In the genomic region with DNA sequence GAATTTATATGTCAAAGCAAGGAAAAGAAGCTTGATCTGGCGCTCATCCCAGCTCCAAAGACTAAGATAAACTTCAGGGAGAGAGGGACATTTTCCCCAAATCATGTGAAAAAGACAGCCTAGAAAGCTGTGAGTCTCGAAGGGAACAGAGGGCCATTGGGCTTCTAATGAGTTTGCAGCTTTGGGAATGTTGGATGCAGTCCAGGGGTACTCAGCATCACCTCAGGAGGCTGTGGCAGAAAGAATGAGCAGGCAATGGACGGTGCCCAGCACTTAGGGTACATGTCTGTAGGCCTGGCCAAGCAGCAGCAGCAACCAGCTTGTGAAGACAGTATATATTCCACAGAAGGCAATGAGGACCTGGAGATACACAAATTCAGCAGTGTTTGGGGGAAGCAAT, we compare ENCODE assay signal across 26 cellular contexts. TPM values are rescaled to one million over a fixed set of nuclear protein-coding genes. Genes with fewer than 3 reads are reported as not detected.
DNase-seq lines count a peak whose midpoint lies in the region; ATAC-seq and TF ChIP-seq lines count a peak whose summit lies in the region.
"Had no signal": no experiment of that assay in that cellular context is flagged by ENCODE, and none has a peak within 500 bp of the region (broad histone marks: within the 10 kb centered on the region; RNA-seq: fewer than 3 reads in every experiment).

No MANE protein-coding gene starts in this region.

- no peak overlapping the region for H3K4me3 ChIP-seq in right cardiac atrium (ENCODE audit: low read length)
- H3K4me3 ChIP-seq: K562, MG63 had no signal

- intact Hi-C loops in right cardiac atrium (cut with DNase I): no loop called here

- H3K27me3 Mint-ChIP-seq in mesothelial cell of epicardium (ENCODE audit: low read depth): peaks cover 16% of the 10 kb centered on the region

- H3K27me3 ChIP-seq in right cardiac atrium (ENCODE audit: control insufficient read depth, insufficient read depth): no peaks in the 10 kb centered on the region

- no peaks in the 10 kb centered on the region for H3K9me3 Mint-ChIP-seq in mesothelial cell of epicardium
- H3K9me3 Mint-ChIP-seq: CD8-positive, alpha-beta T cell; H9; T-cell; T-helper 2 cell treated with Interferon-gamma antibody and Interleukin-4, amounts not matched to agents 5 μg/mL and 100 μg/mL, for 36 hours had no signal

- no peak overlapping the region for H3K27ac Mint-ChIP-seq in mesothelial cell of epicardium
- H3K27ac Mint-ChIP-seq: CD8-positive, alpha-beta T cell; H9; T-cell; T-helper 2 cell treated with Interferon-gamma antibody and Interleukin-4, amounts not matched to agents 5 μg/mL and 100 μg/mL, for 36 hours had no signal

- TF ChIP-seq CTCF in mesothelial cell of epicardium (IDR thresholded peaks at IDR 0.05; ENCODE audit: unreplicated experiment): no peak

- H3K4me3 Mint-ChIP-seq in mesothelial cell of epicardium: no peak overlapping the region
- H3K4me3 Mint-ChIP-seq: CD8-positive, alpha-beta T cell; H9; T-cell; T-helper 2 cell treated with Interferon-gamma antibody and Interleukin-4, amounts not matched to agents 5 μg/mL and 100 μg/mL, for 36 hours had no signal

- DNase-seq in DMS153 treated with DMSO at 0.1 percent for 48 hours (lab: John Stamatoyannopoulos, UW; ENCODE audit: unreplicated experiment) (peak; percentile 27), DMS153 (lab: John Stamatoyannopoulos, UW) (no peak), NCI-H146 treated with DMSO at 0.1 percent for 48 hours (lab: John Stamatoyannopoulos, UW; ENCODE audit: unreplicated experiment) (peak; percentile 18), NCI-H524 treated with DMSO at 0.1 percent for 48 hours (lab: John Stamatoyannopoulos, UW) (peak; percentile 15), right cardiac atrium (no peak), NCI-H1048 (lab: John Stamatoyannopoulos, UW) (no peak), mesothelial cell of epicardium (ENCODE audit: low spot score in 2 of 2, unreplicated experiment in 2 of 2) (no peak)
- DNase-seq: 8988T; AML-193; Calu3; CD8-positive, alpha-beta T cell; DMS79; H9; MG63; NCI-H1105; NCI-H1694; NCI-H510A; NK-92 treated with Interleukin-12 subunit alpha and Interleukin-12 subunit beta, amount 100 ng/mL, for 24 hours; T-cell had no signal

- H3K4me1 Mint-ChIP-seq in mesothelial cell of epicardium: peaks cover 4% of the 10 kb centered on the region
- H3K4me1 Mint-ChIP-seq: T-cell had no signal

- H3K27ac ChIP-seq in right cardiac atrium (ENCODE audit: low read length): no peak overlapping the region
- H3K27ac ChIP-seq: HL-60 had no signal

- WGBS in right cardiac atrium: 52% methylated on average over 3 of the region's 3 CpGs

- H3K4me1 ChIP-seq in right cardiac atrium (ENCODE audit: control insufficient read depth, insufficient read depth, low read length): no peaks in the 10 kb centered on the region

- no peaks in the 10 kb centered on the region for H3K9me3 ChIP-seq in right cardiac atrium (ENCODE audit: control insufficient read depth, low read length)
- H3K9me3 ChIP-seq: MG63 had no signal

- no peak for ATAC-seq in right cardiac atrium
- ATAC-seq: CD8-positive, alpha-beta T cell; HepG2; K562; Panc1; SK-N-SH treated with all-trans-retinoic acid at 6 μM for 48 hours; T-cell had no signal

- no peaks in the 10 kb centered on the region for H3K36me3 Mint-ChIP-seq in mesothelial cell of epicardium
- H3K36me3 Mint-ChIP-seq: CD8-positive, alpha-beta T cell; T-cell had no signal

RNA-seq across cellular contexts. Expression of a gene that starts 25.7 kb away (rescaled TPM):
- total RNA-seq in right cardiac atrium (10 to 100 TPM; 12.7 to 16.0 (median 14.4) TPM), mesothelial cell of epicardium (18.0 to 19.4 TPM (median 18.9 TPM) in 3 replicates)
- 5.9 TPM for polyA plus RNA-seq in right cardiac atrium
- total RNA-seq: CD8-positive, alpha-beta T cell; HT-29 had no signal

Comparison
In these comparisons a context has a peak if more than half of its experiments do, and no peak if none do; other contexts are left out.
1. DNase-seq: peak in DMS153 treated with DMSO at 0.1 percent for 48 hours (single experiment), NCI-H146 treated with DMSO at 0.1 percent for 48 hours (single experiment) and NCI-H524 treated with DMSO at 0.1 percent for 48 hours (single experiment); none in DMS153 (single experiment), right cardiac atrium (0 of 3), NCI-H1048 (single experiment) and mesothelial cell of epicardium (0 of 2).